Comparison of ENCODE assay signal across 9 cellular contexts in the genomic region with DNA sequence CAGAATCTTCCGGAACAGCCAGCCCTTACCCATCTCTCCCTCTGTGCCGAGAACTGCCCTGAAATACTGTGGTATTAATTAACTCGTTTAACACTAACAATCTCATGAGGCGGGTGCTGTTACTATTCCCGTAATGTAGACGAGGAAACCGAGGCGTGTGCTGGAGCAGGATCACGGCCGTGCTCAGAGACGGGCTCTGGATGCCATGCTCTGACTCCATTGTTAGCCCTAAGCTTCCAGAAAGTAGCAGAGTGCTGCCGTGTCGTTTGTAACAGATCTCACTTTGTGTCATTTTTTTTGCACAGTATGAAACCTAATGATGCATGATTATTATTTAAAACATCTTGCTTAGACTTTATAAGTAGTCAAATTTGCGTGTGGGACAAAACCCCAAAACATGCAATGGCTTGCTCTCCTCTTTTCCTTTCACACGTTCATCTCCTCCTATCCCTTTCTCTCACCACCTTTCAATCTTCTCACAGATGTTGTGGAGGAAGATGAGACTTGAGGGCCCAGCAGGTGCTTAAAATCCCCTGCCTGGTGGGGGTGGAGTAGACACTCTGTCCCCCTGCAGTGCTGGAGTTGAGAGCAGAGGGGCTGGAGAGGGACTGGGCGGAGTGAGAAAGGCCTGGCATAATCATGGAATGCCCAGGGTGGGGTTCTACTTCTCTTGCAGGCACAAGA. TPM values are rescaled to one million over a fixed set of nuclear protein-coding genes. Genes with fewer than 3 reads are reported as not detected.
DNase-seq lines count a peak whose midpoint lies in the region; ATAC-seq and TF ChIP-seq lines count a peak whose summit lies in the region.
"Had no signal": no experiment of that assay in that cellular context is flagged by ENCODE, and none has a peak within 500 bp of the region (broad histone marks: within the 10 kb centered on the region; RNA-seq: fewer than 3 reads in every experiment).

No MANE protein-coding gene starts in this region.

- TF ChIP-seq CTCF in SU-DHL-6 (IDR thresholded peaks at IDR 0.05; ENCODE audit: insufficient read depth, low read length, poor library complexity, severe bottlenecking) (no peak), fibroblast of pulmonary artery (IDR thresholded peaks at IDR 0.05; ENCODE audit: low read length, missing control alignments) (no peak), prostate gland (IDR thresholded peaks at IDR 0.05) (no peak)

- peak overlapping the region; percentile 45 for H3K4me2 ChIP-seq in SU-DHL-6 (ENCODE audit: low read depth, low read length, poor library complexity, severe bottlenecking)

- 11% methylated on average over 16 of the region's 16 CpGs for WGBS in prostate gland

- H3K4me1 ChIP-seq in prostate gland (replicated peaks) (no peaks in the 10 kb centered on the region), SJCRH30 (peaks cover 26% of the 10 kb centered on the region)

- no peak overlapping the region for H3K27ac ChIP-seq in SU-DHL-6 (ENCODE audit: low read depth, low read length)
- H3K27ac ChIP-seq in prostate gland: peak overlapping the region; percentile 89 to 94
- H3K27ac ChIP-seq in SJCRH30: no peak overlapping the region

- H3K9me2 ChIP-seq in SU-DHL-6 (replicated peaks; ENCODE audit: insufficient read depth, low read length): no peaks in the 10 kb centered on the region

- H3K27me3 ChIP-seq in SU-DHL-6 (ENCODE audit: low read length): no peaks in the 10 kb centered on the region
- H3K27me3 ChIP-seq in prostate gland (replicated peaks; ENCODE audit: insufficient read depth): no peaks in the 10 kb centered on the region
- H3K27me3 ChIP-seq in SJCRH30: no peaks in the 10 kb centered on the region

- no peaks in the 10 kb centered on the region for H3K79me2 ChIP-seq in SU-DHL-6 (ENCODE audit: insufficient read depth, low read length)

- no peaks in the 10 kb centered on the region for H3K36me3 ChIP-seq in SU-DHL-6 (ENCODE audit: low read length)
- H3K36me3 ChIP-seq in prostate gland: no peaks in the 10 kb centered on the region
- H3K36me3 ChIP-seq in SJCRH30: no peaks in the 10 kb centered on the region

- DNase-seq in fibroblast of pulmonary artery (ENCODE audit: low read depth) (no peak), prostate gland (ENCODE audit: low spot score) (no peak), SJCRH30 (no peak), DMS 273 treated with DMSO at 0.1 percent for 48 hours (lab: John Stamatoyannopoulos, UW) (no peak), cortex of kidney (lab: John Stamatoyannopoulos, UW) (no peak)

- H4K20me1 ChIP-seq in SU-DHL-6 (ENCODE audit: low read depth, low read length): no peaks in the 10 kb centered on the region

- ATAC-seq in GM18517 (IDR thresholded peaks at IDR 0.05; ENCODE audit: unreplicated experiment): peak; percentile 4
- ATAC-seq in HG02981 (IDR thresholded peaks at IDR 0.05; ENCODE audit: unreplicated experiment): peak; percentile 17

- TF ChIP-seq POLR2A in prostate gland (IDR thresholded peaks at IDR 0.05): no peak

- H3K9ac ChIP-seq in SU-DHL-6 (ENCODE audit: low read length): peak overlapping the region; percentile 54; the same call in 1 of the 2 replicates

- H3F3A ChIP-seq in SU-DHL-6 (ENCODE audit: insufficient read depth): no peaks in the 10 kb centered on the region

- intact Hi-C loops in prostate gland (cut with DNase I): no loop called here

- H3K9me3 ChIP-seq in SU-DHL-6 (ENCODE audit: insufficient read depth, low read length): no peaks in the 10 kb centered on the region
- no peaks in the 10 kb centered on the region for H3K9me3 ChIP-seq in prostate gland
- no peaks in the 10 kb centered on the region for H3K9me3 ChIP-seq in SJCRH30 (replicated peaks)

- H3K4me3 ChIP-seq in SU-DHL-6 (ENCODE audit: insufficient read depth, low read length, poor library complexity, severe bottlenecking): peak overlapping the region; percentile 41
- peak overlapping the region; percentile 33 for H3K4me3 ChIP-seq in fibroblast of pulmonary artery (replicated peaks; ENCODE audit: low read depth, low read length)
- H3K4me3 ChIP-seq in prostate gland: peak overlapping the region; percentile 74 to 84
- H3K4me3 ChIP-seq in SJCRH30: no peak overlapping the region

- peak overlapping the region; percentile 58 for H2AFZ ChIP-seq in SU-DHL-6 (ENCODE audit: low read depth, low read length, severe bottlenecking)

RNA-seq across cellular contexts. Expression of gene ACTR3C, which starts 0.5 kb away (rescaled TPM):
- 10 to 100 TPM; 10.7 to 15.1 TPM for total RNA-seq in prostate gland
- 1.7 and 4.6 TPM in 2 replicates for total RNA-seq in SJCRH30 (2014; rRNA removed; shearing (Covaris generic))

RNA-seq across cellular contexts. Expression of gene LRRC61, which starts 0.7 kb away (rescaled TPM):
- total RNA-seq in prostate gland: 10 to 100 TPM; 25.8 to 34.4 TPM
- total RNA-seq in SJCRH30 (2014; rRNA removed; shearing (Covaris generic)): not detected in 2 replicates

RNA-seq across cellular contexts. Expression of gene RARRES2, which starts 17.6 kb away (rescaled TPM):
- 10 to 100 TPM; 98.8 to 99.8 TPM for total RNA-seq in prostate gland
- total RNA-seq in SJCRH30 (2014; rRNA removed; shearing (Covaris generic)): 68.1 and 89.7 TPM in 2 replicates
- total RNA-seq: T-helper 1 cell treated with Interleukin-12 subunit alpha and Interleukin-12 subunit beta and Interleukin-4 antibody, amounts not matched to agents 30 ng/mL and 1 ng/mL, for 36 hours had no signal

RNA-seq across cellular contexts. Expression of gene REPIN1, which starts 44.8 kb away (rescaled TPM):
- 100 to 1,000 TPM; 150 to 171 TPM for total RNA-seq in prostate gland
- 174 and 183 TPM in 2 replicates for total RNA-seq in SJCRH30 (2014; rRNA removed; shearing (Covaris generic))

RNA-seq across cellular contexts. Expression of gene ZNF775, which starts 55.3 kb away (rescaled TPM):
- total RNA-seq in prostate gland: 10 to 100 TPM; 14.4 to 14.8 TPM
- 8.1 and 9.5 TPM in 2 replicates for total RNA-seq in SJCRH30 (2014; rRNA removed; shearing (Covaris generic))

Comparison
In these comparisons a context has a peak if more than half of its experiments do, and no peak if none do; other contexts are left out.
1. H3K27ac ChIP-seq: peak in prostate gland (2 of 2); none in SU-DHL-6 (single experiment) and SJCRH30 (single experiment).
2. RNA of gene LRRC61, which starts 0.7 kb away (total RNA-seq): 25.8 to 34.4 TPM in prostate gland; not detected in SJCRH30; every median in the first group is over 10 times any median in the second.